ENCODE assay signal across 19 cellular contexts in the genomic region with DNA sequence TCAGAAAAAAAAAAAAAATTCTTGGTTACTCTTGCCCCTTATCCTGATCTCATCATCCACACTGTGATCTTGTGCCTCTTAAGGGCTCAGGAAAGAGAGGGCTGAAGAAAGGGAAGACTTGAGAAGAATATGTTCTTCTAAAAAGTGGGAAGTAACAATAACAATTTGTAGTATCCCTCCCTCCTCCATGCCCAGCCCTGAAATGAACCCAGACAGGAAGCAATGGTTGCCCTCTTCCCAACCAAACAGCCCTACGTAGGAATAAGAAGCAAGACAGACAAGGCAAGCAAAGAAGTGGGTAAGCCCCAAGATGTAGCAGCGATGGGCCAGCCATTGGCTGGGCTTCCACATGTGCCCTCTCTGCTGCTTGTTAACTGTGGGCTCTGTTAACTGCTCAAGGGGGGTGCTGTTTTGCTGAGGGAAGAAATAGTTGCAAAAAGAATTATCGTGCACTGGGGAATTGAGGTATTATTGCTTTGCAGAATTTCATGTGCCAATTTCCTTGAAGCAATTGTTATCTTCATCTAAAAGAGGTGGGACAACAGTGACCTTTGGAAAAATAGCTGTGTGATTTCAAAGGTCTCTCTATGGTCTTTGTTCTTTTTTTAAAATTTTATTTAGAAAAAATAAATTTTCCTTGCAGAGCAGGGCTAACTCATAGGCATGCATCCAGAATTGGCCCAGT.
"Had no signal": no experiment of that assay in that cellular context is flagged by ENCODE, and none has a peak within 500 bp of the region (broad histone marks: within the 10 kb centered on the region; RNA-seq: fewer than 3 reads in every experiment).

No MANE protein-coding gene starts in this region.

- H3K27me3 ChIP-seq: body of pancreas, neural progenitor cell, suprapubic skin had no signal

- H3K4me3 ChIP-seq: body of pancreas, neural progenitor cell, suprapubic skin had no signal

- H3K4me1 ChIP-seq: neural progenitor cell had no signal

- H3K36me3 ChIP-seq: neural progenitor cell, suprapubic skin had no signal

- DNase-seq: activated CD4-positive, alpha-beta T cell treated with anti-CD3 and anti-CD28 coated beads for 48 hours; activated CD4-positive, CD25-positive, alpha-beta regulatory T cell; activated CD8-positive, alpha-beta T cell treated with anti-CD3 and anti-CD28 coated beads for 36 hours; activated naive CD4-positive, alpha-beta T cell; activated naive CD8-positive, alpha-beta T cell treated with anti-CD3 and anti-CD28 coated beads, Interleukin-2, amount 10 ng/mL, durations not matched to agents 7 days and 5 days; activated T-cell treated with anti-CD3 and anti-CD28 coated beads, Interleukin-2, amount 50 U/mL, for 1 hour; body of pancreas; caudate nucleus; erythroblast; hippocampal formation; midbrain; naive thymus-derived CD4-positive, alpha-beta T cell; T-helper 1 cell; T-helper 9 cell; trophoblast cell had no signal

- H3K27ac ChIP-seq: body of pancreas, neural progenitor cell had no signal

- H3K9me3 ChIP-seq: body of pancreas, suprapubic skin had no signal

- ATAC-seq: activated CD8-positive, alpha-beta T cell treated with anti-CD3 and anti-CD28 coated beads for 36 hours; activated T-helper 17 cell treated with anti-CD3 and anti-CD28 coated beads, Interleukin-2, amount 50 U/mL, for 72 hours; body of pancreas; naive thymus-derived CD4-positive, alpha-beta T cell; SK-N-SH treated with all-trans-retinoic acid at 6 μM for 48 hours had no signal
